12 cellular contexts compared by ENCODE assay signal in genomic region chr2:36060133-36060532, GRCh38.
DNase-seq lines count a peak whose midpoint lies in the region; ATAC-seq lines count a peak whose summit lies in the region.
"Had no signal": no experiment of that assay in that cellular context is flagged by ENCODE, and none has a peak within 500 bp of the region (broad histone marks: within the 10 kb centered on the region; RNA-seq: fewer than 3 reads in every experiment).

No MANE protein-coding gene starts in this region.

- H2AK5ac ChIP-seq in mesendoderm (ENCODE audit: low read length), result no peak overlapping the region

- no peak overlapping the region for H3K4ac ChIP-seq in mesendoderm (ENCODE audit: low read depth, low read length)

- no peak overlapping the region for H3K56ac ChIP-seq in mesendoderm (ENCODE audit: low read length)

- no peak overlapping the region for H3K23ac ChIP-seq in mesendoderm (ENCODE audit: low read length)

- H3K4me2 ChIP-seq in mesendoderm (ENCODE audit: low read length), result no peak overlapping the region

- WGBS in mesendoderm (ENCODE audit: extremely low coverage, insufficient coverage, low lambda C conversion rate), result no CpG with 5 or more reads among the region's 4 CpGs

- H2BK5ac ChIP-seq in mesendoderm (ENCODE audit: low read length), result no peak overlapping the region

- H4K5ac ChIP-seq in mesendoderm (ENCODE audit: low read length), result no peak overlapping the region

- no peak overlapping the region for H2BK120ac ChIP-seq in mesendoderm (ENCODE audit: low read depth, low read length)

- H3K9ac ChIP-seq in mesendoderm (ENCODE audit: low read length), result no peak overlapping the region

- H3K18ac ChIP-seq in mesendoderm (ENCODE audit: low read length), result no peak overlapping the region

- H4K8ac ChIP-seq in mesendoderm (ENCODE audit: low read depth, low read length), result no peak overlapping the region

- no peak overlapping the region for H3K4me3 ChIP-seq in mesendoderm (ENCODE audit: low read length)
- H3K4me3 ChIP-seq: HAP-1, left ventricle myocardium inferior had no signal

- no peaks in the 10 kb centered on the region for H3K36me3 ChIP-seq in mesendoderm (ENCODE audit: control insufficient read depth, insufficient read depth, low read length)
- H3K36me3 ChIP-seq: HAP-1, left ventricle myocardium inferior had no signal

- no peaks in the 10 kb centered on the region for H3K27me3 ChIP-seq in mesendoderm (ENCODE audit: insufficient read depth, low read length, poor library complexity)

- H3K79me2 ChIP-seq in mesendoderm (ENCODE audit: control insufficient read depth, insufficient read depth, low read length), result no peaks in the 10 kb centered on the region

- no peaks in the 10 kb centered on the region for H3K79me1 ChIP-seq in mesendoderm (ENCODE audit: low read length)

- no peak overlapping the region for H2BK15ac ChIP-seq in mesendoderm (replicated peaks; ENCODE audit: low read depth)

- H3K4me1 ChIP-seq in mesendoderm (ENCODE audit: control insufficient read depth, low read depth, low read length), result no peaks in the 10 kb centered on the region
- H3K4me1 ChIP-seq: HAP-1, left ventricle myocardium inferior had no signal

- DNase-seq in mesendoderm, result peak; percentile 23
- DNase-seq in SKM-1 treated with dmso at 0.1 percent for 144 hours (lab: John Stamatoyannopoulos, UW; ENCODE audit: unreplicated experiment), result no peak
- no peak for DNase-seq in activated effector memory CD4-positive, alpha-beta T cell treated with anti-CD3 and anti-CD28 coated beads, Interleukin-2, amount 50 U/mL, for 16 hours
- DNase-seq in NCI-H1417 treated with DMSO at 0.1 percent for 48 hours (lab: John Stamatoyannopoulos, UW), result no peak
- no peak for DNase-seq in iPS-NIHi11 (ENCODE audit: low spot score)
- DNase-seq: activated naive CD8-positive, alpha-beta T cell treated with anti-CD3 and anti-CD28 coated beads for 36 hours; left ventricle myocardium inferior; NCI-H345 had no signal

- H3K27ac ChIP-seq in mesendoderm (ENCODE audit: low read depth, low read length), result no peak overlapping the region
- H3K27ac ChIP-seq: left ventricle myocardium inferior had no signal

- ATAC-seq in GM19043 (IDR thresholded peaks at IDR 0.05; ENCODE audit: low read depth, unreplicated experiment) (peak; percentile 27), HG02571 (IDR thresholded peaks at IDR 0.05; ENCODE audit: unreplicated experiment) (peak; percentile 10), HG03460 (IDR thresholded peaks at IDR 0.05; ENCODE audit: unreplicated experiment) (peak; percentile 21)
